Comparison of ENCODE assay signal across 19 cellular contexts in genomic region chr14:99198746-99199145, GRCh38.
A peak's percentile ranks its signal among the peaks of the same experiment; 100 is the strongest.
DNase-seq lines count a peak whose midpoint lies in the region; ATAC-seq and TF ChIP-seq lines count a peak whose summit lies in the region.
"Had no signal": no experiment of that assay in that cellular context is flagged by ENCODE, and none has a peak within 500 bp of the region (broad histone marks: within the 10 kb centered on the region; RNA-seq: fewer than 3 reads in every experiment).

No MANE protein-coding gene starts in this region.

- peak overlapping the region; percentile 99 for H3K27ac Mint-ChIP-seq in activated naive CD4-positive, alpha-beta T cell treated with anti-CD3 and anti-CD28 coated beads, Interleukin-2, amount 50 U/mL, for 24 hours
- H3K27ac Mint-ChIP-seq in T-helper 17 cell (peak overlapping the region; percentile 100), brain (peak overlapping the region in 4 of 5 experiments; percentile 40 to 80 (median 55))
- H3K27ac Mint-ChIP-seq: progenitor cell of endocrine pancreas had no signal

- no peaks in the 10 kb centered on the region for H3K27me3 ChIP-seq in thymus (ENCODE audit: control insufficient read depth, insufficient read depth)
- H3K27me3 ChIP-seq: hepatocyte had no signal

- H3K4me1 Mint-ChIP-seq in activated naive CD4-positive, alpha-beta T cell treated with anti-CD3 and anti-CD28 coated beads, Interleukin-2, amount 50 U/mL, for 24 hours: peaks cover 98% of the 10 kb centered on the region
- H3K4me1 Mint-ChIP-seq in T-helper 17 cell: peaks cover 71% of the 10 kb centered on the region
- peaks cover 90% of the 10 kb centered on the region for H3K4me1 Mint-ChIP-seq in brain

- H3K36me3 ChIP-seq in thymus (ENCODE audit: control insufficient read depth, insufficient read depth): peaks cover 93% of the 10 kb centered on the region
- H3K36me3 ChIP-seq: thoracic aorta had no signal

- H3K36me3 Mint-ChIP-seq in activated naive CD4-positive, alpha-beta T cell treated with anti-CD3 and anti-CD28 coated beads, Interleukin-2, amount 50 U/mL, for 24 hours: peaks cover 6% of the 10 kb centered on the region
- H3K36me3 Mint-ChIP-seq in T-helper 17 cell (ENCODE audit: low read depth): no peaks in the 10 kb centered on the region
- H3K36me3 Mint-ChIP-seq in brain: peaks cover 9% of the 10 kb centered on the region

- no peak for TF ChIP-seq CTCF in brain (conservative IDR thresholded peaks at IDR 0.05)

- peak overlapping the region; percentile 77 for H3K4me3 Mint-ChIP-seq in activated naive CD4-positive, alpha-beta T cell treated with anti-CD3 and anti-CD28 coated beads, Interleukin-2, amount 50 U/mL, for 24 hours
- H3K4me3 Mint-ChIP-seq in T-helper 17 cell (peak overlapping the region; percentile 82), brain (peak overlapping the region in 1 of 5 experiments; percentile 49)

- 90% methylated on average over 17 of the region's 17 CpGs for WGBS in thymus

- no peaks in the 10 kb centered on the region for H3K27me3 Mint-ChIP-seq in activated naive CD4-positive, alpha-beta T cell treated with anti-CD3 and anti-CD28 coated beads, Interleukin-2, amount 50 U/mL, for 24 hours
- H3K27me3 Mint-ChIP-seq in T-helper 17 cell (no peaks in the 10 kb centered on the region), brain (peaks cover 11% of the 10 kb centered on the region)

- H3K4me1 ChIP-seq in thymus (ENCODE audit: control insufficient read depth, insufficient read depth, low read length): peaks cover 17% of the 10 kb centered on the region

- H3K9me3 ChIP-seq in T-helper 17 cell (ENCODE audit: control insufficient read depth, low read length, poor library complexity, severe bottlenecking): no peaks in the 10 kb centered on the region
- peaks cover 1% of the 10 kb centered on the region for H3K9me3 ChIP-seq in thymus (ENCODE audit: control insufficient read depth)
- H3K9me3 ChIP-seq: thoracic aorta had no signal

- no peaks in the 10 kb centered on the region for H3K9me3 Mint-ChIP-seq in activated naive CD4-positive, alpha-beta T cell treated with anti-CD3 and anti-CD28 coated beads, Interleukin-2, amount 50 U/mL, for 24 hours
- H3K9me3 Mint-ChIP-seq in brain: peaks cover 0 to 4% (median 0%) of the 10 kb centered on the region in 5 experiments

- H3K4me3 ChIP-seq in thymus (ENCODE audit: low read length): no peak overlapping the region
- H3K4me3 ChIP-seq: hepatocyte, thoracic aorta had no signal

- ATAC-seq in T-helper 17 cell (no peak), GM21390 (IDR thresholded peaks at IDR 0.05; ENCODE audit: unreplicated experiment) (no peak), HG03469 (IDR thresholded peaks at IDR 0.05; ENCODE audit: unreplicated experiment) (no peak)
- ATAC-seq: esophagus mucosa had no signal

- H3K27ac ChIP-seq in thymus (ENCODE audit: low read depth): peak overlapping the region; percentile 56
- H3K27ac ChIP-seq: hepatocyte, KMS-11, thoracic aorta had no signal

- no peak for DNase-seq in activated naive CD4-positive, alpha-beta T cell (lab: John Stamatoyannopoulos, UW)
- DNase-seq in T-helper 17 cell: no peak
- DNase-seq: activated CD4-positive, CD25-positive, alpha-beta regulatory T cell; effector CD8-positive, alpha-beta T cell; foreskin melanocyte; islet precursor cell; NCI-H2171 treated with DMSO at 0.1 percent for 48 hours; NCI-H526; T1000 had no signal
